ENCODE assay signal across 8 cellular contexts in the genomic region with DNA sequence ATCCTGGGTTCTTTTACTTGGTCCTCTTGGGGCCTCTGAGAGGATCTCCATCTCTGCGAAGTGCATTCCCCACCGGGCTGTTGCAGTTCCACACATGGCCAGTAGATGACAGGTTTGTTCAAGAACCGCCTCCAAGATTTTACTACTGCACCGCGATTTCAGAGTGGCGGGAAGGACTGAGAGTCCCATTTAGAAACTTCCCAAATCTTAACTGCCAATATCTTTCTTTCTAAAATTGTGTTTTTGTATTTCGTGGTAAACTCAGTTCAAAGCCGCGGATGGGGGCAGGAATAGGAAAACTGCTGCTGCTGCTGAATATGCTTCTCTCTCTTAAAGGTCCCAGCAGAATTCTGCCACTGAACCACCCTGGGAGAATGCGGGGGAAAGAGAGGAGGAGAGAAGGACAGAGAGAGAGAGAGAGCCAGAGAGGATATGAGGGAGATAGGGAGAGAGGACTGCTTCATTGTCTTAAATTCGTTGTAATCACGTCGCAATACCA. TPM values are rescaled to one million over a fixed set of nuclear protein-coding genes. Genes with fewer than 3 reads are reported as not detected.
DNase-seq lines count a peak whose midpoint lies in the region; ATAC-seq and TF ChIP-seq lines count a peak whose summit lies in the region.

No MANE protein-coding gene starts in this region.

- 6 to 8% methylated on average over 13 of the region's 13 CpGs for WGBS in heart right ventricle, 2 donors

- peaks cover 0 to 12% (median 4%) of the 10 kb centered on the region in 9 donors for H3K4me1 ChIP-seq in heart right ventricle

- H3K9me3 ChIP-seq in heart right ventricle: no peaks in the 10 kb centered on the region

- H3K27me3 ChIP-seq in heart right ventricle: peaks cover 0 to 84% (median 63%) of the 10 kb centered on the region in 7 donors

- H3K27ac ChIP-seq in heart right ventricle: no peak overlapping the region

- TF ChIP-seq CTCF in heart right ventricle (IDR thresholded peaks at IDR 0.05): peak; percentile 90 to 99 (median 97)

- intact Hi-C loops in heart right ventricle (cut with DNase I): loop anchor here in 9 of 10 donors (2.0 to 10.0 kb wide), 6 partner anchors 171 to 449 kb away; no protein-coding TSS in a partner anchor

- peak; percentile 76 for DNase-seq in EL
- DNase-seq in M059J (ENCODE audit: low read depth): peak; percentile 73
- peak; percentile 52 for DNase-seq in SW480 (ENCODE audit: low spot score)
- DNase-seq in activated naive CD8-positive, alpha-beta T cell treated with anti-CD3 and anti-CD28 coated beads, Interleukin-2, amount 50 U/mL, for 16 hours (ENCODE audit: low read depth, low spot score): peak; percentile 47
- DNase-seq in heart right ventricle: peak; percentile 60 to 80
- DNase-seq in renal cortical epithelial cell (ENCODE audit: low read depth): peak; percentile 42

- peak overlapping the region in 5 of 10 donors; percentile 6 to 35 (median 26) for H3K4me3 ChIP-seq in heart right ventricle

- no peaks in the 10 kb centered on the region for H3K36me3 ChIP-seq in heart right ventricle

- ATAC-seq in heart right ventricle: peak; percentile 53 to 85 (median 76)
- ATAC-seq in HG03139 (IDR thresholded peaks at IDR 0.05; ENCODE audit: unreplicated experiment): no peak
- ATAC-seq in HG03159 (IDR thresholded peaks at IDR 0.05; ENCODE audit: unreplicated experiment): no peak

RNA-seq across cellular contexts. Expression of gene BTNL2, which starts 8.6 kb away (rescaled TPM):
- not detected in 2 replicates for total RNA-seq in M059J (2014; rRNA removed; shearing (Covaris generic))
- total RNA-seq in heart right ventricle (not detected), renal cortical epithelial cell (not detected in 2 replicates)
- not detected for polyA plus RNA-seq in heart right ventricle

RNA-seq across cellular contexts. Expression of gene HLA-DRA, which starts 24.1 kb away (rescaled TPM):
- total RNA-seq in M059J (2014; rRNA removed; shearing (Covaris generic)): 1.2 and 2.0 TPM in 2 replicates
- total RNA-seq in heart right ventricle: 100 to 1,000 TPM in 4 of 10 donors, 10 to 100 TPM in 6; 32.0 to 846 (median 94.7) TPM
- polyA plus RNA-seq in heart right ventricle: 10 to 100 TPM; 49.7 to 93.5 TPM
- 0.52 and 0.70 TPM in 2 replicates for total RNA-seq in renal cortical epithelial cell

RNA-seq across cellular contexts. Expression of gene TSBP1, which starts 43.9 kb away (rescaled TPM):
- not detected in 2 replicates for total RNA-seq in M059J (2014; rRNA removed; shearing (Covaris generic))
- total RNA-seq in heart right ventricle: not detected
- polyA plus RNA-seq in heart right ventricle: not detected
- total RNA-seq in renal cortical epithelial cell: not detected in 2 replicates

Comparison
In these comparisons a context has a peak if more than half of its experiments do, and no peak if none do; other contexts are left out.
1. ATAC-seq: peak in heart right ventricle (8 of 8); none in HG03139 (single experiment) and HG03159 (single experiment).
2. RNA of gene HLA-DRA, which starts 24.1 kb away (total RNA-seq): 32.0 to 846 TPM in heart right ventricle; 1.2 to 2.0 TPM in M059J and 0.52 to 0.70 TPM in renal cortical epithelial cell; every median in the first group is over 10 times any median in the second.
3. Peak in every context shown above with its lines, with median percentiles within 50 percentile points of each other: DNase-seq.